In the genomic region with DNA sequence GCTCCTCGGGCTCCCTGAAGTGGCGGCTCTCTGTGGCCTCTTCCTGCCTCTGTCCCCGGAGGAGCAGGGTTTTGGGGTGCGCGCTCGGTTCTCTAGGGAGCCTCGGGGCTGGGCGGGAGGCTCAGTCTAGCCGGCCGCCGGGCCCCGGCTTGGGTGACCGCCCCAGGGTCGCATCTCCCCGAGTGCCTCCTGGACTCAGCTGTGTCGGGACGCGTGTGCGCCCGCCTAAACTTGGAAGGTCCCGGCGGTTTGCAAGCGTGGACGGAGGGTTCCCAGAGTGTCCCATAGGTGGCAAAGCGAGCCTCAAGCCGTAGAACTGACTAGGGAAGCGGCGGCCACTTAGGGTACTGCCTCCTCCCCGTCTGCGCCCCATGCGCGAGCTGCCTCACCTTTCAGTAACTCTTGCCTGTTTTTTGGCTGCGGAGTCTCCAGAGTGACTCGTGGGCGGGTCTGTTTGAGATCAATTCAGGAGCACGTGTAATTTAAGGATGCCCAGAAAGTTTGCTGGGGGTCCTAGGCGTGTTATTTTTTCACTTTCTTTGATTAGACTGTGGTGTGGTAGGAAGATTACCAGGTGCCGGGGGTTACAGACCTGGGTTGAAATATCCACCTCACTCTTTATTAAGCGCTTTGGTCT, we compare ENCODE assay signal across 8 cellular contexts. TPM values are rescaled to one million over a fixed set of nuclear protein-coding genes. Genes with fewer than 3 reads are reported as not detected.
DNase-seq lines count a peak whose midpoint lies in the region; ATAC-seq and TF ChIP-seq lines count a peak whose summit lies in the region.

No MANE protein-coding gene starts in this region.

- H3K9me3 ChIP-seq in Karpas-422 (ENCODE audit: low read length) (no peaks in the 10 kb centered on the region), trophoblast cell (ENCODE audit: insufficient read depth, low read depth, low read length) (no peaks in the 10 kb centered on the region)

- H2BK12ac ChIP-seq in trophoblast cell (ENCODE audit: low read length) = no peak overlapping the region

- H3K4ac ChIP-seq in trophoblast cell (ENCODE audit: low read depth, low read length) = peak overlapping the region; percentile 89

- WGBS in trophoblast cell (ENCODE audit: extremely low coverage, insufficient coverage, insufficient read length) = no CpG with 5 or more reads among the region's 39 CpGs

- H2AK5ac ChIP-seq in trophoblast cell (ENCODE audit: low read length) = no peak overlapping the region

- peak; percentile 85 for ATAC-seq in SK-N-SH treated with all-trans-retinoic acid at 6 μM for 48 hours
- ATAC-seq in activated naive CD4-positive, alpha-beta T cell treated with anti-CD3 and anti-CD28 coated beads, Interleukin-2, amount 50 U/mL, for 72 hours = peak; percentile 55 to 63
- ATAC-seq in Right ventricle myocardium inferior = peak; percentile 62

- no peaks in the 10 kb centered on the region; the same call in 1 of the 2 replicates for H4K20me1 ChIP-seq in Karpas-422 (ENCODE audit: insufficient read depth, low read depth, low read length)

- peak overlapping the region; percentile 98 for H3K4me3 Mint-ChIP-seq in type B pancreatic cell

- peak overlapping the region; percentile 78 for H3K4me2 ChIP-seq in Karpas-422 (ENCODE audit: low read depth, low read length, poor library complexity, severe bottlenecking)
- peak overlapping the region; percentile 86 for H3K4me2 ChIP-seq in trophoblast cell (ENCODE audit: low read length)

- H4K12ac ChIP-seq in trophoblast cell (ENCODE audit: low read depth, low read length) = peak overlapping the region; percentile 91

- H3K18ac ChIP-seq in trophoblast cell (ENCODE audit: low read length) = peak overlapping the region; percentile 90

- H3K79me1 ChIP-seq in trophoblast cell (ENCODE audit: low read length) = peaks cover 5% of the 10 kb centered on the region

- H3K9ac ChIP-seq in Karpas-422 (ENCODE audit: low read length) (peak overlapping the region; percentile 94), trophoblast cell (ENCODE audit: low read length) (peak overlapping the region; percentile 84)

- DNase-seq in GM03348 (ENCODE audit: low spot score) (peak; percentile 88), GOT3 (lab: John Stamatoyannopoulos, UW) (peak; percentile 41), Karpas-422 (peak; percentile 89), Right ventricle myocardium inferior (ENCODE audit: missing footprints) (peak; percentile 83), trophoblast cell (peak; percentile 60 to 74), type B pancreatic cell (ENCODE audit: extremely low spot score, unreplicated experiment) (peak; percentile 77)
- DNase-seq in activated naive CD4-positive, alpha-beta T cell treated with anti-CD3 and anti-CD28 coated beads, Interleukin-2, amount 50 U/mL, for 72 hours (ENCODE audit: low spot score in 2 of 2) = peak; percentile 73

- peak overlapping the region; percentile 91 for H3K14ac ChIP-seq in trophoblast cell (ENCODE audit: low read length)

- no peaks in the 10 kb centered on the region for H3K27me3 Mint-ChIP-seq in type B pancreatic cell

- H3K36me3 ChIP-seq in Karpas-422 (ENCODE audit: insufficient read depth, low read length) (no peaks in the 10 kb centered on the region), trophoblast cell (ENCODE audit: control insufficient read depth in 1 of 2, insufficient read depth in 2 of 2, low read length in 2 of 2) (no peaks in the 10 kb centered on the region)

- peaks cover 23% of the 10 kb centered on the region for H3K4me1 Mint-ChIP-seq in type B pancreatic cell (ENCODE audit: unreplicated experiment)

- peak overlapping the region; percentile 81 to 97 for H3K27ac Mint-ChIP-seq in activated naive CD4-positive, alpha-beta T cell treated with anti-CD3 and anti-CD28 coated beads, Interleukin-2, amount 50 U/mL, for 72 hours
- peak overlapping the region; percentile 87 for H3K27ac Mint-ChIP-seq in type B pancreatic cell

- H2AFZ ChIP-seq in Karpas-422 (ENCODE audit: low read length) (no peak overlapping the region), trophoblast cell (ENCODE audit: insufficient read depth, low read length, poor library complexity) (peak overlapping the region; percentile 66)

- H3K4me3 ChIP-seq in Karpas-422 (ENCODE audit: low read length) (peak overlapping the region; percentile 68), trophoblast cell (ENCODE audit: low read depth, low read length) (peak overlapping the region; percentile 99)

- H4K8ac ChIP-seq in trophoblast cell (ENCODE audit: low read depth, low read length) = peak overlapping the region; percentile 85

- H3K27me3 ChIP-seq in Karpas-422 (ENCODE audit: low read length) = no peaks in the 10 kb centered on the region
- no peaks in the 10 kb centered on the region for H3K27me3 ChIP-seq in trophoblast cell (ENCODE audit: insufficient read depth, low read length)

- H2BK120ac ChIP-seq in trophoblast cell (ENCODE audit: insufficient read depth, low read length, poor library complexity) = peak overlapping the region; percentile 41

- H3K79me2 ChIP-seq in Karpas-422 (ENCODE audit: low read length) (peaks cover 49% of the 10 kb centered on the region), trophoblast cell (ENCODE audit: control insufficient read depth, insufficient read depth, low read length, poor library complexity) (peaks cover 9% of the 10 kb centered on the region)

- no peaks in the 10 kb centered on the region for H3K9me2 ChIP-seq in Karpas-422 (replicated peaks; ENCODE audit: insufficient read depth, low read length)

- H3K36me3 Mint-ChIP-seq in activated naive CD4-positive, alpha-beta T cell treated with anti-CD3 and anti-CD28 coated beads, Interleukin-2, amount 50 U/mL, for 72 hours = peaks cover 0 to 13% of the 10 kb centered on the region in 2 donors
- H3K36me3 Mint-ChIP-seq in type B pancreatic cell = no peaks in the 10 kb centered on the region

- H3K23ac ChIP-seq in trophoblast cell (ENCODE audit: low read length) = no peak overlapping the region

- H2BK5ac ChIP-seq in trophoblast cell (ENCODE audit: low read depth, low read length, poor library complexity) = peak overlapping the region; percentile 14

- H3K27ac ChIP-seq in Karpas-422 (ENCODE audit: low read length) (peak overlapping the region; percentile 81), trophoblast cell (ENCODE audit: low read depth, low read length) (peak overlapping the region; percentile 69)

- intact Hi-C loops in Right ventricle myocardium inferior (cut with DNase I) = loop anchor here (2.0 to 5.0 kb wide), 2 partner anchors 39 to 417 kb away; a partner anchor contains a TSS

- no peaks in the 10 kb centered on the region for H3K9me3 Mint-ChIP-seq in activated naive CD4-positive, alpha-beta T cell treated with anti-CD3 and anti-CD28 coated beads, Interleukin-2, amount 50 U/mL, for 72 hours
- H3K9me3 Mint-ChIP-seq in type B pancreatic cell = no peaks in the 10 kb centered on the region

- peaks cover 35% of the 10 kb centered on the region for H3K4me1 ChIP-seq in Karpas-422 (ENCODE audit: low read length)
- H3K4me1 ChIP-seq in trophoblast cell (ENCODE audit: control insufficient read depth in 1 of 2, insufficient read depth in 2 of 2, low read length in 2 of 2) = peaks cover 2 to 3% of the 10 kb centered on the region in 2 experiments

- TF ChIP-seq CTCF in type B pancreatic cell (conservative IDR thresholded peaks at IDR 0.05) = peak; percentile 74

- peak overlapping the region; percentile 78 for H4K91ac ChIP-seq in trophoblast cell (ENCODE audit: low read depth, low read length)

TF ChIP-seq in SK-N-SH treated with all-trans-retinoic acid at 6 μM for 48 hours, 23 proteins besides CTCF, POLR2A, EP300 and RAD21 (continues in another document):
- TF ChIP-seq TCF4 (CRISPR knock-in tag; IDR thresholded peaks at IDR 0.05; ENCODE audit: borderline replicate concordance) (no peak), ARNTL (CRISPR knock-in tag; IDR thresholded peaks at IDR 0.05; ENCODE audit: borderline replicate concordance, low read depth) (no peak), ZNF565 (CRISPR knock-in tag; conservative IDR thresholded peaks at IDR 0.05; ENCODE audit: low read depth) (no peak), ZFP30 (CRISPR knock-in tag; IDR thresholded peaks at IDR 0.05) (no peak), ZFP3 (CRISPR knock-in tag; IDR thresholded peaks at IDR 0.05) (no peak)
- TF ChIP-seq, protein P1, sequence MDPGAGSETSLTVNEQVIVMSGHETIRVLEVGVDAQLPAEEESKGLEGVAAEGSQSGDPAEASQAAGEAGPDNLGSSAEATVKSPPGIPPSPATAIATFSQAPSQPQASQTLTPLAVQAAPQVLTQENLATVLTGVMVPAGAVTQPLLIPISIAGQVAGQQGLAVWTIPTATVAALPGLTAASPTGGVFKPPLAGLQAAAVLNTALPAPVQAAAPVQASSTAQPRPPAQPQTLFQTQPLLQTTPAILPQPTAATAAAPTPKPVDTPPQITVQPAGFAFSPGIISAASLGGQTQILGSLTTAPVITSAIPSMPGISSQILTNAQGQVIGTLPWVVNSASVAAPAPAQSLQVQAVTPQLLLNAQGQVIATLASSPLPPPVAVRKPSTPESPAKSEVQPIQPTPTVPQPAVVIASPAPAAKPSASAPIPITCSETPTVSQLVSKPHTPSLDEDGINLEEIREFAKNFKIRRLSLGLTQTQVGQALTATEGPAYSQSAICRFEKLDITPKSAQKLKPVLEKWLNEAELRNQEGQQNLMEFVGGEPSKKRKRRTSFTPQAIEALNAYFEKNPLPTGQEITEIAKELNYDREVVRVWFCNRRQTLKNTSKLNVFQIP (CRISPR knock-in tag; IDR thresholded peaks at IDR 0.05; ENCODE audit: borderline replicate concordance, low read depth) = no peak

RNA-seq across cellular contexts. Expression of a gene that starts 0.7 kb away (rescaled TPM):
- 50.9 and 68.6 TPM in 2 replicates for total RNA-seq in Karpas-422 (2014; rRNA removed; shearing (Covaris generic); ENCODE audit: low replicate concordance)
- total RNA-seq in activated naive CD4-positive, alpha-beta T cell treated with anti-CD3 and anti-CD28 coated beads, Interleukin-2, amount 50 U/mL, for 72 hours = 100 to 1,000 TPM in 1 of 2 donors, 10 to 100 TPM in 1; 89.2 to 132 TPM
- total RNA-seq in Right ventricle myocardium inferior (19.1 TPM), type B pancreatic cell (ENCODE audit: low replicate concordance) (53.8 and 69.5 TPM in 2 replicates)
- 40.2 and 41.9 TPM in 2 replicates for polyA plus RNA-seq in trophoblast cell (2013)

RNA-seq across cellular contexts. Expression of a gene that starts 41.0 kb away (rescaled TPM):
- 37.3 and 56.1 TPM in 2 replicates for total RNA-seq in Karpas-422 (2014; rRNA removed; shearing (Covaris generic); ENCODE audit: low replicate concordance)
- total RNA-seq in activated naive CD4-positive, alpha-beta T cell treated with anti-CD3 and anti-CD28 coated beads, Interleukin-2, amount 50 U/mL, for 72 hours = 10 to 100 TPM; 45.6 to 62.7 TPM
- total RNA-seq in Right ventricle myocardium inferior = 44.4 TPM
- 66.3 and 70.0 TPM in 2 replicates for polyA plus RNA-seq in trophoblast cell (2013)
- 38.2 and 47.9 TPM in 2 replicates for total RNA-seq in type B pancreatic cell (ENCODE audit: low replicate concordance)

RNA-seq across cellular contexts. Expression of a gene that starts 41.2 kb away (rescaled TPM):
- total RNA-seq in Karpas-422 (2014; rRNA removed; shearing (Covaris generic); ENCODE audit: low replicate concordance) = 132 and 137 TPM in 2 replicates
- 100 to 1,000 TPM; 104 to 145 TPM for total RNA-seq in activated naive CD4-positive, alpha-beta T cell treated with anti-CD3 and anti-CD28 coated beads, Interleukin-2, amount 50 U/mL, for 72 hours
- total RNA-seq in Right ventricle myocardium inferior (365 TPM), type B pancreatic cell (ENCODE audit: low replicate concordance) (91.5 and 98.6 TPM in 2 replicates)
- 78.3 and 80.5 TPM in 2 replicates for polyA plus RNA-seq in trophoblast cell (2013)

Comparison
In these comparisons a context has a peak if more than half of its experiments do, and no peak if none do; other contexts are left out.
1. Peak in every context shown above with its lines: DNase-seq, ATAC-seq, H3K4me3 ChIP-seq and H3K27ac ChIP-seq.